In the genomic region with DNA sequence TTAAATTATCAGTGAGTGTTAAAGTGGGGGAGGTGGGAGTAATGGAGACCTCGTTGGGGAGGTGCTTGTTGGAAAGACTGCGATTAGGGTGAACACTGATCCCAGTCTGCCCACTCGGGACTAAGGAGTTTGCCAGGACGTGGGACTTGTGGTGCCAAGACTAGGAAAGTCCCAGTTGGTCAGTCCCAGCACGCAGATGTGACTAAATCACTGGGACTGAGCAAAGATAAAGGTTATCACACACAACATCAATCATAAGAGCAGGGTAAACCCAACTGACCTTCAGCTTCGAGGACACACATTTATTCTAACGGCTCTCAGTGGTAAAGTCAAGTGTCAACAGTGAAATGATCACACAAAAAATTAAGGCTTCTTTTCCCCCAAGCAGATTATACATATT, we compare ENCODE assay signal across 32 cellular contexts. TPM values are rescaled to one million over a fixed set of nuclear protein-coding genes. Genes with fewer than 3 reads are reported as not detected.
"Had no signal": no experiment of that assay in that cellular context is flagged by ENCODE, and none has a peak within 500 bp of the region (broad histone marks: within the 10 kb centered on the region; RNA-seq: fewer than 3 reads in every experiment).

No MANE protein-coding gene starts in this region.

- H3K27ac ChIP-seq: cardiac muscle cell, VCaP had no signal

- H3K4me3 ChIP-seq: cardiac muscle cell, MG63 had no signal

- H3K27me3 ChIP-seq: cardiac muscle cell, MG63 had no signal

- H3K9me3 ChIP-seq: MG63 had no signal

- H3K36me3 ChIP-seq: cardiac muscle cell, MG63 had no signal

- ATAC-seq: activated naive CD8-positive, alpha-beta T cell treated with anti-CD3 and anti-CD28 coated beads, Interleukin-2, amount 50 U/mL, for 24 hours; activated T-cell treated with anti-CD3 and anti-CD28 coated beads, Interleukin-2, amount 50 U/mL, for 4 hours; PC-3 had no signal

- DNase-seq: activated B cell treated with CpG ODN at 0.5 μM for 24 hours; activated CD4-positive, alpha-beta memory T cell treated with anti-CD3 and anti-CD28 coated beads for 36 hours; activated CD4-positive, alpha-beta T cell treated with anti-CD3 and anti-CD28 coated beads for 4 hours; activated CD4-positive, alpha-beta T cell treated with anti-CD3 and anti-CD28 coated beads, Interleukin-2, amount 50 U/mL, for 1 hour; activated CD4-positive, CD25-positive, alpha-beta regulatory T cell treated with anti-CD3 and anti-CD28 coated beads, Interleukin-2, amount 50 U/mL, for 72 hours; activated CD8-positive, alpha-beta memory T cell treated with anti-CD3 and anti-CD28 coated beads, Interleukin-2, amount 50 U/mL, for 4 hours; activated naive CD4-positive, alpha-beta T cell treated with anti-CD3 and anti-CD28 coated beads, Interleukin-2, amount 10 ng/mL, durations not matched to agents 7 days and 5 days; activated naive CD8-positive, alpha-beta T cell treated with anti-CD3 and anti-CD28 coated beads, Interleukin-2, amount 50 U/mL, for 24 hours; activated T-cell treated with anti-CD3 and anti-CD28 coated beads for 4 hours; activated T-cell treated with anti-CD3 and anti-CD28 coated beads, Interleukin-2, amount 50 U/mL, for 4 hours; amniotic stem cell; aorta; Kasumi-1; KG1; MG63; NCI-H1048; NCI-H1105 treated with DMSO at 0.1 percent for 48 hours; NCI-H1436; NCI-H1694; NCI-H1930; NCI-H2081 treated with DMSO at 0.1 percent for 48 hours; NCI-H446 treated with DMSO at 0.1 percent for 48 hours; NCI-H524; PC-3; Right ventricle myocardium superior; SW 1271; T-helper 1 cell; T-helper 2 cell; T-helper 9 cell had no signal

RNA-seq across cellular contexts. Expression of gene PDE10A, which starts 45.5 kb away (rescaled TPM):
- total RNA-seq: activated B cell treated with CpG ODN at 0.5 μM for 24 hours; activated CD4-positive, alpha-beta memory T cell treated with anti-CD3 and anti-CD28 coated beads for 36 hours; activated T-helper 1 cell treated with anti-CD3 and anti-CD28 coated beads, Interleukin-12 subunit alpha, Interleukin-12 subunit beta, Interleukin-2, Interleukin-4 antibody, amounts not matched to agents 30 ng/mL and 10 ng/mL and 1 ng/mL, durations not matched to agents 14 hours and 24 hours and 36 hours had no signal
